In the genomic region with DNA sequence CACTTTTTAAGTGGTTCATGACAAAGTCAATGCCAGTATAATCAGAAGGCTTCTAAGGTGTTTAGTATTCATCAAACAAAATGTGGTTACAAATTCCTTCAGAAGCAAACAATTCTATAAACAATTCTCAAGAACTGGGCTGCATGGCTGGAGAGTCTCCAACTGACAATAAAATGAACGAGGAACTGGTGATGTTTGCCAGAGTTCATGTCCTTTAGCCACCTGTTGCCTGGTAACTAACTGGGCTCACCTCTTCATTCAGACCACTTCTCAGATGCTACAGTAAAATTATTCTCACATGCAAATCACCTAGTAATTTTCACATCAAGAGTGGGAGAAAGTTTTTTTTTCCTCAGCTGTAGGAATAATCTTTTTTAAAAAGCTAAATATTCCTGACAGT, we compare ENCODE assay signal across 13 cellular contexts. TPM values are rescaled to one million over a fixed set of nuclear protein-coding genes. Genes with fewer than 3 reads are reported as not detected.
DNase-seq lines count a peak whose midpoint lies in the region; ATAC-seq and TF ChIP-seq lines count a peak whose summit lies in the region.
"Had no signal": no experiment of that assay in that cellular context is flagged by ENCODE, and none has a peak within 500 bp of the region (broad histone marks: within the 10 kb centered on the region; RNA-seq: fewer than 3 reads in every experiment).

No MANE protein-coding gene starts in this region.

- no peaks in the 10 kb centered on the region for H3K9me3 Mint-ChIP-seq in activated T-cell treated with anti-CD3 and anti-CD28 coated beads, Interleukin-2, amount 50 U/mL, for 24 hours
- H3K9me3 Mint-ChIP-seq in naive thymus-derived CD8-positive, alpha-beta T cell: no peaks in the 10 kb centered on the region
- H3K9me3 Mint-ChIP-seq: activated T-helper 2 cell treated with anti-CD3 and anti-CD28 coated beads, Interferon-gamma antibody, Interleukin-2, Interleukin-4, amounts not matched to agents 10 μg/mL and 5 μg/mL and 100 μg/mL, durations not matched to agents 14 hours and 24 hours and 36 hours; effector memory CD8-positive, alpha-beta T cell; immature natural killer cell had no signal

- in situ Hi-C loops in gastrocnemius medialis (cut with MboI; ENCODE audit: low sequenced_read_pairs in 4 of 4): no loop called here

- peaks cover 69% of the 10 kb centered on the region for H3K36me3 Mint-ChIP-seq in activated T-cell treated with anti-CD3 and anti-CD28 coated beads, Interleukin-2, amount 50 U/mL, for 24 hours (ENCODE audit: low read depth)
- H3K36me3 Mint-ChIP-seq in naive thymus-derived CD8-positive, alpha-beta T cell: peaks cover 0 to 12% (median 4%) of the 10 kb centered on the region in 3 donors
- H3K36me3 Mint-ChIP-seq: immature natural killer cell had no signal

- peaks cover 68% of the 10 kb centered on the region for H3K4me1 Mint-ChIP-seq in activated T-cell treated with anti-CD3 and anti-CD28 coated beads, Interleukin-2, amount 50 U/mL, for 24 hours (ENCODE audit: low read depth)
- H3K4me1 Mint-ChIP-seq in naive thymus-derived CD8-positive, alpha-beta T cell: peaks cover 8 to 45% (median 21%) of the 10 kb centered on the region in 4 donors

- no peaks in the 10 kb centered on the region for H3K27me3 ChIP-seq in gastrocnemius medialis

- peaks cover 43 to 67% of the 10 kb centered on the region in 2 donors for H3K4me1 ChIP-seq in gastrocnemius medialis

- H3K4me3 Mint-ChIP-seq in activated T-cell treated with anti-CD3 and anti-CD28 coated beads, Interleukin-2, amount 50 U/mL, for 24 hours: no peak overlapping the region
- no peak overlapping the region for H3K4me3 Mint-ChIP-seq in naive thymus-derived CD8-positive, alpha-beta T cell
- H3K4me3 Mint-ChIP-seq: effector memory CD8-positive, alpha-beta T cell; immature natural killer cell had no signal

- no peak for TF ChIP-seq CTCF in gastrocnemius medialis (IDR thresholded peaks at IDR 0.05 in 4 of 5, conservative IDR thresholded peaks at IDR 0.05 in 1 of 5)

- no peaks in the 10 kb centered on the region for H3K27me3 Mint-ChIP-seq in activated T-cell treated with anti-CD3 and anti-CD28 coated beads, Interleukin-2, amount 50 U/mL, for 24 hours
- H3K27me3 Mint-ChIP-seq in naive thymus-derived CD8-positive, alpha-beta T cell: no peaks in the 10 kb centered on the region
- H3K27me3 Mint-ChIP-seq: effector memory CD8-positive, alpha-beta T cell had no signal

- H3K9me3 ChIP-seq in gastrocnemius medialis: no peaks in the 10 kb centered on the region

- POLR2A ChIA-PET in naive thymus-derived CD8-positive, alpha-beta T cell (lab: Charles Lee): no interaction called here

- intact Hi-C loops in gastrocnemius medialis (cut with DNase I; ENCODE audit: low total_unique reads): loop anchor here (5.0 to 10.0 kb wide), 2 partner anchors 161 to 243 kb away; no protein-coding TSS in a partner anchor

- H3K36me3 ChIP-seq in gastrocnemius medialis: no peaks in the 10 kb centered on the region

- H3K4me3 ChIP-seq in gastrocnemius medialis: no peak overlapping the region

- H3K27ac Mint-ChIP-seq in activated T-cell treated with anti-CD3 and anti-CD28 coated beads, Interleukin-2, amount 50 U/mL, for 24 hours: peak overlapping the region; percentile 50
- peak overlapping the region in 2 of 10 donors; percentile 11 to 47 for H3K27ac Mint-ChIP-seq in naive thymus-derived CD8-positive, alpha-beta T cell
- H3K27ac Mint-ChIP-seq: activated T-helper 2 cell treated with anti-CD3 and anti-CD28 coated beads, Interferon-gamma antibody, Interleukin-2, Interleukin-4, amounts not matched to agents 10 μg/mL and 5 μg/mL and 100 μg/mL, durations not matched to agents 14 hours and 24 hours and 36 hours; effector memory CD8-positive, alpha-beta T cell; immature natural killer cell had no signal

- peak overlapping the region; percentile 74 to 85 (median 81) for H3K27ac ChIP-seq in gastrocnemius medialis

- no peak for DNase-seq in activated T-cell treated with anti-CD3 and anti-CD28 coated beads, Interleukin-2, amount 50 U/mL, for 24 hours
- DNase-seq in activated T-cell treated with anti-CD3 and anti-CD28 coated beads for 4 hours (no peak), NCI-H226 (peak; percentile 3), gastrocnemius medialis (peak in 1 of 2 donors; percentile 28), DMS153 treated with DMSO at 0.1 percent for 48 hours (lab: John Stamatoyannopoulos, UW; ENCODE audit: unreplicated experiment) (no peak)
- no peak for DNase-seq in naive thymus-derived CD8-positive, alpha-beta T cell
- DNase-seq: effector memory CD8-positive, alpha-beta T cell; immature natural killer cell; NCI-H2107; SW 1271 had no signal

- no peak for TF ChIP-seq POLR2A in gastrocnemius medialis (IDR thresholded peaks at IDR 0.05)

- ATAC-seq in HG02885 (IDR thresholded peaks at IDR 0.05; ENCODE audit: poor library complexity, unreplicated experiment): peak; percentile 47
- ATAC-seq in gastrocnemius medialis: peak; percentile 36 to 63
- no peak for ATAC-seq in naive thymus-derived CD8-positive, alpha-beta T cell
- ATAC-seq in HG02884 (IDR thresholded peaks at IDR 0.05; ENCODE audit: unreplicated experiment): no peak
- ATAC-seq: effector memory CD8-positive, alpha-beta T cell had no signal

RNA-seq across cellular contexts. Expression of gene CAMK2D, which starts 53.3 kb away (rescaled TPM):
- total RNA-seq in gastrocnemius medialis: 100 to 1,000 TPM in 3 of 4 donors, 10 to 100 TPM in 1; 73.2 to 149 (median 119) TPM
- total RNA-seq in naive thymus-derived CD8-positive, alpha-beta T cell: 10 to 100 TPM; 33.9 to 40.8 TPM
- polyA plus RNA-seq in naive thymus-derived CD8-positive, alpha-beta T cell: 10 to 100 TPM; 10.4 to 12.0 (median 11.4) TPM

Comparison
In these comparisons a context has a peak if more than half of its experiments do, and no peak if none do; other contexts are left out.
1. ATAC-seq: peak in HG02885 (single experiment) and gastrocnemius medialis (2 of 2); none in naive thymus-derived CD8-positive, alpha-beta T cell (0 of 2) and HG02884 (single experiment).